ENCODE assay signal across 22 cellular contexts in genomic region chr12:57296291-57296690, GRCh38.
"Had no signal": no experiment of that assay in that cellular context is flagged by ENCODE, and none has a peak within 500 bp of the region (broad histone marks: within the 10 kb centered on the region; RNA-seq: fewer than 3 reads in every experiment).

No MANE protein-coding gene starts in this region.

- H3K4me1 ChIP-seq: SJSA1 had no signal

- H3K9me3 ChIP-seq: SJSA1 had no signal

- H3K27ac ChIP-seq: HL-60, KMS-11, SJSA1, SK-N-MC had no signal

- DNase-seq: Kasumi-1, MM.1S, NCI-H1092 treated with DMSO at 0.1 percent for 48 hours, NCI-H1436, NCI-H187, NCI-H2029, NCI-H2081 treated with DMSO at 0.1 percent for 48 hours, NCI-H2171, NCI-H226, NCI-H446, NCI-H510A, NCI-H524 treated with DMSO at 0.1 percent for 48 hours, NCI-H69, NCI-H774, Right ventricle myocardium superior, RPMI8226, SIG-M5 had no signal

- H3K4me3 ChIP-seq: K562, SJSA1, SK-N-MC had no signal

- ATAC-seq: K562 had no signal

- H3K27me3 ChIP-seq: SJSA1 had no signal
